In the genomic region with DNA sequence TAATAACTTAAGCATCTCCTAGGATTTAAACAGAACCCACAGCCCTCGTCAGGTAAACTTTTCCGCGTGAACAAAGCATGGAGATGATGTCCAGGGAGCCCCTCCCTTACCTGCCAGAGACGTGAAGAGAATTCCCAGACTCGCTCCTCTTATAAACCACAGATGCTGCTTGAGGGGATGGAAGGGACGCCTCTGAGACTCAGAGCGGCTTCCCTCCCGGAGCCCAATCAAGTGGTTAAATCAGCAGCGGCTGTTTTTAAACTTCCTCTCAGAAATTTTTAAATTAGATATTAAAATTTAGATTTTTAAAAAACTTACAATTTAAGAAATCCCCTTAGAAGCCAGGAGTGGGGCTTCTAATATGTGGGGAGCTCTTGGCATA, we compare ENCODE assay signal across 9 cellular contexts.
A peak's percentile ranks its signal among the peaks of the same experiment; 100 is the strongest.
DNase-seq lines count a peak whose midpoint lies in the region; ATAC-seq lines count a peak whose summit lies in the region.
"Had no signal": no experiment of that assay in that cellular context is flagged by ENCODE, and none has a peak within 500 bp of the region (broad histone marks: within the 10 kb centered on the region; RNA-seq: fewer than 3 reads in every experiment).

No MANE protein-coding gene starts in this region.

- H3K9me3 ChIP-seq in esophagus (ENCODE audit: control insufficient read depth in 2 of 2, insufficient read depth in 1 of 2, low read depth in 1 of 2, low read length in 1 of 2), result no peaks in the 10 kb centered on the region

- no peaks in the 10 kb centered on the region for H3K27me3 ChIP-seq in esophagus (ENCODE audit: control insufficient read depth in 1 of 2, insufficient read depth in 2 of 2, low read length in 2 of 2)

- H3K36me3 Mint-ChIP-seq in activated CD4-positive, alpha-beta T cell treated with anti-CD3 and anti-CD28 coated beads for 36 hours (ENCODE audit: low read depth), result peaks cover 27% of the 10 kb centered on the region

- H3K36me3 ChIP-seq in esophagus (ENCODE audit: control insufficient read depth in 2 of 2, insufficient read depth in 2 of 2, low read length in 1 of 2), result no peaks in the 10 kb centered on the region

- peak overlapping the region; percentile 76 for H3K4me3 Mint-ChIP-seq in activated CD4-positive, alpha-beta T cell treated with anti-CD3 and anti-CD28 coated beads for 36 hours
- peak overlapping the region; percentile 75 to 83 for H3K4me3 Mint-ChIP-seq in stimulated activated naive CD8-positive, alpha-beta T cell treated with anti-CD3 and anti-CD28 coated beads, Interleukin-15, amount 100 ng/mL, for 72 hours

- intact Hi-C loops in activated CD4-positive, alpha-beta T cell treated with anti-CD3 and anti-CD28 coated beads for 36 hours (cut with DNase I, micrococcal nuclease), result loop anchor here (1.0 to 10.0 kb wide), 15 partner anchors 10 to 1783 kb away; partner anchors contain the start of genes POMT1 (in 2 of the 2), FAM78A (in 1 of the 2), PRRC2B (in 1 of the 2) and SETX (in 1 of the 2)
- intact Hi-C loops in posterior cingulate gyrus (cut with DNase I), result no loop called here

- H3K27ac Mint-ChIP-seq in activated CD4-positive, alpha-beta T cell treated with anti-CD3 and anti-CD28 coated beads for 36 hours, result peak overlapping the region; percentile 99
- peak overlapping the region; percentile 94 to 99 for H3K27ac Mint-ChIP-seq in stimulated activated naive CD8-positive, alpha-beta T cell treated with anti-CD3 and anti-CD28 coated beads, Interleukin-15, amount 100 ng/mL, for 72 hours

- no peaks in the 10 kb centered on the region for H3K9me3 Mint-ChIP-seq in activated CD4-positive, alpha-beta T cell treated with anti-CD3 and anti-CD28 coated beads for 36 hours (ENCODE audit: low read depth)
- no peaks in the 10 kb centered on the region for H3K9me3 Mint-ChIP-seq in stimulated activated naive CD8-positive, alpha-beta T cell treated with anti-CD3 and anti-CD28 coated beads, Interleukin-15, amount 100 ng/mL, for 72 hours

- H3K27ac ChIP-seq in esophagus (ENCODE audit: low read depth in 2 of 2, low read length in 1 of 2), result peak overlapping the region; percentile 52 to 75

- H3K4me1 ChIP-seq in esophagus (ENCODE audit: control insufficient read depth in 2 of 2, insufficient read depth in 2 of 2, low read length in 1 of 2), result peaks cover 4 to 17% of the 10 kb centered on the region in 2 donors

- POLR2A ChIA-PET in activated CD4-positive, alpha-beta T cell treated with anti-CD3 and anti-CD28 coated beads for 36 hours (lab: Charles Lee), result interaction anchor here (0.6 to 4.7 kb wide), 8 partner anchors 10 to 575 kb away, joined by 3 to 27 read pairs (median 6); no protein-coding TSS in a partner anchor

- H3K27me3 Mint-ChIP-seq in activated CD4-positive, alpha-beta T cell treated with anti-CD3 and anti-CD28 coated beads for 36 hours, result no peaks in the 10 kb centered on the region
- no peaks in the 10 kb centered on the region for H3K27me3 Mint-ChIP-seq in stimulated activated naive CD8-positive, alpha-beta T cell treated with anti-CD3 and anti-CD28 coated beads, Interleukin-15, amount 100 ng/mL, for 72 hours

- CTCF ChIA-PET in activated CD4-positive, alpha-beta T cell treated with anti-CD3 and anti-CD28 coated beads for 36 hours (lab: Charles Lee), result interaction anchor here (0.7 to 2.0 kb wide), 7 partner anchors 9 to 67 kb away, joined by 3 to 20 read pairs (median 4); no protein-coding TSS in a partner anchor

- DNase-seq in activated CD4-positive, alpha-beta T cell treated with anti-CD3 and anti-CD28 coated beads for 36 hours, result no peak
- DNase-seq in activated CD4-positive, alpha-beta T cell treated with anti-CD3 and anti-CD28 coated beads for 4 hours, result no peak
- DNase-seq in M059J (ENCODE audit: low read depth) (peak; percentile 16), NCI-H524 treated with DMSO at 0.1 percent for 48 hours (lab: John Stamatoyannopoulos, UW) (no peak), posterior cingulate gyrus (no peak), hippocampal formation (lab: John Stamatoyannopoulos, UW) (no peak)
- no peak for DNase-seq in stimulated activated naive CD8-positive, alpha-beta T cell treated with anti-CD3 and anti-CD28 coated beads, Interleukin-15, amount 100 ng/mL, for 72 hours
- DNase-seq: occipital lobe had no signal

- peaks cover 95% of the 10 kb centered on the region for H3K4me1 Mint-ChIP-seq in activated CD4-positive, alpha-beta T cell treated with anti-CD3 and anti-CD28 coated beads for 36 hours
- peaks cover 89% of the 10 kb centered on the region for H3K4me1 Mint-ChIP-seq in stimulated activated naive CD8-positive, alpha-beta T cell treated with anti-CD3 and anti-CD28 coated beads, Interleukin-15, amount 100 ng/mL, for 72 hours

- no peak overlapping the region for H3K4me3 ChIP-seq in esophagus (ENCODE audit: low read depth in 1 of 2, low read length in 2 of 2)

- 82 to 83% methylated on average over 9 of the region's 9 CpGs for WGBS in esophagus, 2 donors

- ATAC-seq in activated CD4-positive, alpha-beta T cell treated with anti-CD3 and anti-CD28 coated beads for 36 hours, result peak; percentile 0
- ATAC-seq in stimulated activated naive CD8-positive, alpha-beta T cell treated with anti-CD3 and anti-CD28 coated beads, Interleukin-15, amount 100 ng/mL, for 72 hours, result no peak
